ENCODE assay signal across 8 cellular contexts in the genomic region with DNA sequence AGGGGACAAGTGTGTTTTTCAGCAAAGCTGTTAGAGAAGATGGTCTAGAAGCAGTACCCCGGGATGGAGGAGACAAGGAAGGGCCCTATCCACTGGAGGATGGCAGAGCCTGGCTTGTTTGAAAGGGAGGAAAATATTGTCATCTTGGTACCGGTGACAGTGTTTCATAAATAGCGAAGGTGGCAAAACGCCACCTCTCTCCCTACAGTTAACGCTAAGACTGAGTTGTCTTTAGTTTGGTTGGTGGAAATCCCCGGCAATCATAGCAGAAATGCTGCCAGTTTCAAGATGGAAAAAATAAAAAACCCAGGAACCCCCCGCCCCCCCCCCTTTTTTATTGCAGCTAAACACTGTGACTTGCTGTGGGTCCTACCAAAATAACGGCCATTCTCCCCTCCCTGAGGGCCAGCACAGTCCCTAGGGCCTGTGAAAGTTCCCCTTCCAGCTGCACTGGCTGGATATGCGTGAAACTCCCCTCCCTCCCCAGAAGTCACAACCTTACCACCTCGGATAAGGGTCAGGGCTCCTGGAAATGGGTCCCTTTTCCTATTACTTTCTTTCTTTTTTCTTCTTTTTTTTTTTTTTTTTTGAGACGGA. TPM values are rescaled to one million over a fixed set of nuclear protein-coding genes. Genes with fewer than 3 reads are reported as not detected.
DNase-seq lines count a peak whose midpoint lies in the region; ATAC-seq and TF ChIP-seq lines count a peak whose summit lies in the region.

No MANE protein-coding gene starts in this region.

- TF ChIP-seq CTCF in tibial nerve (IDR thresholded peaks at IDR 0.05): no peak

- peak; percentile 29 for ATAC-seq in HG02610 (IDR thresholded peaks at IDR 0.05; ENCODE audit: unreplicated experiment)
- peak; percentile 69 for ATAC-seq in stimulated activated memory B cell treated with anti-CD40 and anti-IgM and Interleukin-4, amounts not matched to agents 10 μg/mL and 1 μg/mL and 100 μg/mL, for 72 hours
- no peak for ATAC-seq in HG02970 (IDR thresholded peaks at IDR 0.05; ENCODE audit: low FRiP score, unreplicated experiment)
- ATAC-seq in HG03025 (IDR thresholded peaks at IDR 0.05; ENCODE audit: low FRiP score, unreplicated experiment): no peak

- H3K4me1 Mint-ChIP-seq in activated CD4-positive, alpha-beta T cell treated with anti-CD3 and anti-CD28 coated beads, Interleukin-2, amount 10 ng/mL, durations not matched to agents 24 days and 14 days: peaks cover 67% of the 10 kb centered on the region
- H3K4me1 Mint-ChIP-seq in stimulated activated memory B cell treated with anti-CD40 and anti-IgM and Interleukin-4, amounts not matched to agents 10 μg/mL and 1 μg/mL and 100 μg/mL, for 72 hours: peaks cover 84% of the 10 kb centered on the region

- no peak for TF ChIP-seq EP300 in tibial nerve (IDR thresholded peaks at IDR 0.05)

- DNase-seq in activated CD4-positive, alpha-beta T cell treated with anti-CD3 and anti-CD28 coated beads, Interleukin-2, amount 10 ng/mL, durations not matched to agents 24 days and 14 days: peak; percentile 83
- DNase-seq in central memory CD4-positive, alpha-beta T cell: peak; percentile 51
- DNase-seq in T-helper 9 cell: no peak
- no peak for DNase-seq in tibial nerve (ENCODE audit: low spot score in 2 of 2)

- H3K4me3 Mint-ChIP-seq in activated CD4-positive, alpha-beta T cell treated with anti-CD3 and anti-CD28 coated beads, Interleukin-2, amount 10 ng/mL, durations not matched to agents 24 days and 14 days: peak overlapping the region; percentile 98
- H3K4me3 Mint-ChIP-seq in stimulated activated memory B cell treated with anti-CD40 and anti-IgM and Interleukin-4, amounts not matched to agents 10 μg/mL and 1 μg/mL and 100 μg/mL, for 72 hours: peak overlapping the region; percentile 95

- no peak for TF ChIP-seq POLR2A in tibial nerve (IDR thresholded peaks at IDR 0.05)

- H3K27me3 Mint-ChIP-seq in activated CD4-positive, alpha-beta T cell treated with anti-CD3 and anti-CD28 coated beads, Interleukin-2, amount 10 ng/mL, durations not matched to agents 24 days and 14 days: no peaks in the 10 kb centered on the region
- H3K27me3 Mint-ChIP-seq in stimulated activated memory B cell treated with anti-CD40 and anti-IgM and Interleukin-4, amounts not matched to agents 10 μg/mL and 1 μg/mL and 100 μg/mL, for 72 hours: no peaks in the 10 kb centered on the region

- H3K4me3 ChIP-seq in tibial nerve: no peak overlapping the region

- H3K27ac Mint-ChIP-seq in activated CD4-positive, alpha-beta T cell treated with anti-CD3 and anti-CD28 coated beads, Interleukin-2, amount 10 ng/mL, durations not matched to agents 24 days and 14 days: peak overlapping the region; percentile 99
- peak overlapping the region; percentile 90 for H3K27ac Mint-ChIP-seq in stimulated activated memory B cell treated with anti-CD40 and anti-IgM and Interleukin-4, amounts not matched to agents 10 μg/mL and 1 μg/mL and 100 μg/mL, for 72 hours

- 58 to 60% methylated on average over 11 of the region's 11 CpGs for WGBS in tibial nerve, 2 donors

- H3K27me3 ChIP-seq in tibial nerve: peaks cover 0 to 51% of the 10 kb centered on the region in 2 donors

- intact Hi-C loops in activated CD4-positive, alpha-beta T cell treated with anti-CD3 and anti-CD28 coated beads, Interleukin-2, amount 10 ng/mL, durations not matched to agents 24 days and 14 days (cut with micrococcal nuclease): loop anchor here (1.0 kb wide), 1 partner anchor 32 kb away; no protein-coding TSS in a partner anchor

- H3K27ac ChIP-seq in tibial nerve: no peak overlapping the region

- H3K36me3 ChIP-seq in tibial nerve: no peaks in the 10 kb centered on the region

- peaks cover 47% of the 10 kb centered on the region for H3K36me3 Mint-ChIP-seq in activated CD4-positive, alpha-beta T cell treated with anti-CD3 and anti-CD28 coated beads, Interleukin-2, amount 10 ng/mL, durations not matched to agents 24 days and 14 days (ENCODE audit: low read depth)
- H3K36me3 Mint-ChIP-seq in stimulated activated memory B cell treated with anti-CD40 and anti-IgM and Interleukin-4, amounts not matched to agents 10 μg/mL and 1 μg/mL and 100 μg/mL, for 72 hours: peaks cover 31% of the 10 kb centered on the region

- H3K9me3 ChIP-seq in tibial nerve: no peaks in the 10 kb centered on the region

- H3K4me1 ChIP-seq in tibial nerve: peaks cover 0 to 20% (median 7%) of the 10 kb centered on the region in 4 donors

- H3K9me3 Mint-ChIP-seq in activated CD4-positive, alpha-beta T cell treated with anti-CD3 and anti-CD28 coated beads, Interleukin-2, amount 10 ng/mL, durations not matched to agents 24 days and 14 days: no peaks in the 10 kb centered on the region
- no peaks in the 10 kb centered on the region for H3K9me3 Mint-ChIP-seq in stimulated activated memory B cell treated with anti-CD40 and anti-IgM and Interleukin-4, amounts not matched to agents 10 μg/mL and 1 μg/mL and 100 μg/mL, for 72 hours

RNA-seq across cellular contexts. Expression of a gene that starts 3.7 kb away (rescaled TPM):
- 233 TPM in 2 replicates for total RNA-seq in activated CD4-positive, alpha-beta T cell treated with anti-CD3 and anti-CD28 coated beads, Interleukin-2, amount 10 ng/mL, durations not matched to agents 24 days and 14 days
- 10 to 100 TPM in 2 of 4 donors, 1 to 10 TPM in 2; 6.9 to 18.0 (median 10.2) TPM for total RNA-seq in tibial nerve

Comparison
In these comparisons a context has a peak if more than half of its experiments do, and no peak if none do; other contexts are left out.
1. ATAC-seq: peak in HG02610 (single experiment) and stimulated activated memory B cell treated with anti-CD40 and anti-IgM and Interleukin-4, amounts not matched to agents 10 μg/mL and 1 μg/mL and 100 μg/mL, for 72 hours (single experiment); none in HG02970 (single experiment) and HG03025 (single experiment).
2. DNase-seq: peak in activated CD4-positive, alpha-beta T cell treated with anti-CD3 and anti-CD28 coated beads, Interleukin-2, amount 10 ng/mL, durations not matched to agents 24 days and 14 days (single experiment) and central memory CD4-positive, alpha-beta T cell (single experiment); none in T-helper 9 cell (single experiment) and tibial nerve (0 of 2).
3. RNA of a gene that starts 3.7 kb away (total RNA-seq): 233 TPM in activated CD4-positive, alpha-beta T cell treated with anti-CD3 and anti-CD28 coated beads, Interleukin-2, amount 10 ng/mL, durations not matched to agents 24 days and 14 days; 6.9 to 18.0 TPM in tibial nerve; every median in the first group is over 10 times any median in the second.